ENCODE assay signal across 23 cellular contexts in genomic region chr16:17260271-17260849, GRCh38.
"Had no signal": no experiment of that assay in that cellular context is flagged by ENCODE, and none has a peak within 500 bp of the region (broad histone marks: within the 10 kb centered on the region; RNA-seq: fewer than 3 reads in every experiment).

No MANE protein-coding gene starts in this region.

- H3K27ac ChIP-seq: coronary artery, esophagus muscularis mucosa, foreskin keratinocyte, gastroesophageal sphincter, hepatocyte, left lung, neutrophil, pancreas, testis, upper lobe of left lung had no signal

- H2AFZ ChIP-seq: hepatocyte had no signal

- H3K36me3 ChIP-seq: heart left ventricle, left lung, pancreas, upper lobe of left lung had no signal

- H3K79me2 ChIP-seq: hepatocyte had no signal

- H3K4me1 ChIP-seq: foreskin keratinocyte, left lung, testis had no signal

- H3K4me3 ChIP-seq: coronary artery, esophagus muscularis mucosa, gastroesophageal sphincter, heart left ventricle, hepatocyte, left lung, mucosa of descending colon, pancreas, testis, upper lobe of left lung had no signal

- H3K27me3 ChIP-seq: esophagus muscularis mucosa, foreskin keratinocyte, gastroesophageal sphincter, heart left ventricle, hepatocyte, left lung, neutrophil, pancreas, testis, tibial artery, upper lobe of left lung had no signal

- DNase-seq: dermis blood vessel endothelial cell; effector memory CD4-positive, alpha-beta T cell; foreskin keratinocyte; heart left ventricle; kidney; left lung; mesenchymal stem cell; mucosa of descending colon; naive thymus-derived CD4-positive, alpha-beta T cell; pancreas; stimulated activated CD4-positive, alpha-beta T cell treated with anti-CD3 and anti-CD28 coated beads, Interleukin-2, amount 100 ng/mL, for 24 hours; stimulated activated CD4-positive, alpha-beta T cell treated with anti-CD3 and anti-CD28 coated beads, Interleukin-4, amount 100 ng/mL, for 24 hours; stimulated activated naive CD8-positive, alpha-beta T cell treated with anti-CD3 and anti-CD28 coated beads, Interleukin-15, Interleukin-2, amounts not matched to agents 100 U/mL and 50 U/mL, for 24 hours; substantia nigra; testis; tibial artery; upper lobe of left lung had no signal

- H3K9me3 ChIP-seq: esophagus muscularis mucosa, gastroesophageal sphincter, heart left ventricle, left lung, mucosa of descending colon, neutrophil, pancreas, testis, tibial artery, upper lobe of left lung had no signal

- H3K4me2 ChIP-seq: hepatocyte had no signal

- ATAC-seq: foreskin keratinocyte; gastroesophageal sphincter; heart left ventricle; left lung; naive thymus-derived CD4-positive, alpha-beta T cell; sciatic nerve had no signal
